ENCODE assay signal across 22 cellular contexts in the genomic region with DNA sequence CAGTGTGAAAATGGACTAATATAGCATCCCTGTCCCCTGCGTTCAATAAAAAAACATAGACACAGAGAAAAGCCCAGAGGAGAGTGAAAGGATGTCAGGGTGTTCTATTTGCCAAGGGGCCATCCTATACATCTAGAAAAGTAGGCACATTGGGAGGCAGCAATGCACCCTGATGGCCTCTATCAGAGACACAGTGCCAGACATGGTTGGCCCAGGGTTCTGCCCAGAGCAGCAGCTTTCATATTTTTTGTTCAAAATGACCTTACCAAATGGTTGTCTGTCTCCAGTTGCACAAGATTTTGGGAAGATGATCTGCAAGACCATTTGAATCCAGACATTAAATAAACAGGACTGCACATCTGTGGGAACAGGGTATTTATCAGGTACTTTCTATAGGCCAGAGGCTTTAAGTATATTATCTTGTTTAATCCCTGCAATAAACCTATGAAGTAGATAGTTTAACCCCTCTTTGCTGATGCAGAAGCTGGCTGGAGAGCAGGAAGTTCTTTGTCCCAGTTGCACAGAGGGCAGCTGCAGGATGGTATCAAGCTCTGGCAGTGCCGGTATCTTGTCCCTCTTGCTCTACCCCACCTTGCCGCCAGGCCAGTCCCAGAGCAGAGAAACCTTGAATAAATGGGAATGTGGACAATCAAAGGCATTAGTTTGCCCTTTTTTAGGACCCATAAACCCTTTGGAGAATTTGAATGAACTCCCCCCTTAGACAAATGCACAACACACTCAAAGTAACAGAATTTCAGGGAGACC.
DNase-seq lines count a peak whose midpoint lies in the region; ATAC-seq and TF ChIP-seq lines count a peak whose summit lies in the region.
"Had no signal": no experiment of that assay in that cellular context is flagged by ENCODE, and none has a peak within 500 bp of the region (broad histone marks: within the 10 kb centered on the region; RNA-seq: fewer than 3 reads in every experiment).

No MANE protein-coding gene starts in this region.

- H3K36me3 ChIP-seq in RWPE2 (ENCODE audit: low read depth), result no peaks in the 10 kb centered on the region
- H3K36me3 ChIP-seq: BE2C, SJSA1 had no signal

- peaks cover 21% of the 10 kb centered on the region for H3K4me1 ChIP-seq in RWPE2 (ENCODE audit: insufficient read depth, poor library complexity, severe bottlenecking)

- no peaks in the 10 kb centered on the region for H3K9me3 ChIP-seq in RWPE2 (ENCODE audit: severe bottlenecking)
- H3K9me3 ChIP-seq: BE2C had no signal

- no peaks in the 10 kb centered on the region for H3K27me3 ChIP-seq in RWPE2 (ENCODE audit: insufficient read depth, poor library complexity, severe bottlenecking)
- H3K27me3 ChIP-seq: BE2C, SJSA1 had no signal

- DNase-seq in activated CD8-positive, alpha-beta memory T cell treated with anti-CD3 and anti-CD28 coated beads for 24 hours, result peak; percentile 21
- no peak for DNase-seq in activated CD8-positive, alpha-beta memory T cell treated with anti-CD3 and anti-CD28 coated beads, Interleukin-2, amount 50 U/mL, for 4 hours
- DNase-seq in RWPE2 (ENCODE audit: low spot score) (no peak), islet precursor cell (peak; percentile 39), NCI-H146 treated with DMSO at 0.1 percent for 48 hours (lab: John Stamatoyannopoulos, UW; ENCODE audit: unreplicated experiment) (no peak)
- DNase-seq: BE2C; DMS79 treated with DMSO at 0.1 percent for 48 hours; GOT3; KG1; NCI-H1092 treated with DMSO at 0.1 percent for 48 hours; NCI-H1436 treated with DMSO at 0.1 percent for 48 hours; NCI-H2029; NCI-H345; NCI-H69; NK-92 treated with Interleukin-12 subunit alpha and Interleukin-12 subunit beta, amount 100 ng/mL, for 24 hours; T-helper 1 cell had no signal

- TF ChIP-seq CTCF in RWPE2 (IDR thresholded peaks at IDR 0.05; ENCODE audit: poor library complexity, severe bottlenecking), result no peak

- ATAC-seq in RWPE2 (ENCODE audit: low read depth) (no peak), GM19351 (IDR thresholded peaks at IDR 0.05; ENCODE audit: unreplicated experiment) (no peak), GM18517 (IDR thresholded peaks at IDR 0.05; ENCODE audit: unreplicated experiment) (no peak)
- ATAC-seq: GM12878, HCT116, Panc1 had no signal

- H3K4me3 ChIP-seq in RWPE2 (ENCODE audit: severe bottlenecking), result no peak overlapping the region
- H3K4me3 ChIP-seq: GM12878, SJSA1 had no signal

- H3K27ac ChIP-seq in RWPE2 (ENCODE audit: poor library complexity, severe bottlenecking), result peak overlapping the region; percentile 92
- H3K27ac ChIP-seq: SJSA1 had no signal

Comparison
In these comparisons a context has a peak if more than half of its experiments do, and no peak if none do; other contexts are left out.
1. DNase-seq: peak in activated CD8-positive, alpha-beta memory T cell treated with anti-CD3 and anti-CD28 coated beads for 24 hours (single experiment) and islet precursor cell (single experiment); none in activated CD8-positive, alpha-beta memory T cell treated with anti-CD3 and anti-CD28 coated beads, Interleukin-2, amount 50 U/mL, for 4 hours (single experiment), RWPE2 (single experiment) and NCI-H146 treated with DMSO at 0.1 percent for 48 hours (single experiment).